Comparison of ENCODE assay signal across 8 cellular contexts in the genomic region with DNA sequence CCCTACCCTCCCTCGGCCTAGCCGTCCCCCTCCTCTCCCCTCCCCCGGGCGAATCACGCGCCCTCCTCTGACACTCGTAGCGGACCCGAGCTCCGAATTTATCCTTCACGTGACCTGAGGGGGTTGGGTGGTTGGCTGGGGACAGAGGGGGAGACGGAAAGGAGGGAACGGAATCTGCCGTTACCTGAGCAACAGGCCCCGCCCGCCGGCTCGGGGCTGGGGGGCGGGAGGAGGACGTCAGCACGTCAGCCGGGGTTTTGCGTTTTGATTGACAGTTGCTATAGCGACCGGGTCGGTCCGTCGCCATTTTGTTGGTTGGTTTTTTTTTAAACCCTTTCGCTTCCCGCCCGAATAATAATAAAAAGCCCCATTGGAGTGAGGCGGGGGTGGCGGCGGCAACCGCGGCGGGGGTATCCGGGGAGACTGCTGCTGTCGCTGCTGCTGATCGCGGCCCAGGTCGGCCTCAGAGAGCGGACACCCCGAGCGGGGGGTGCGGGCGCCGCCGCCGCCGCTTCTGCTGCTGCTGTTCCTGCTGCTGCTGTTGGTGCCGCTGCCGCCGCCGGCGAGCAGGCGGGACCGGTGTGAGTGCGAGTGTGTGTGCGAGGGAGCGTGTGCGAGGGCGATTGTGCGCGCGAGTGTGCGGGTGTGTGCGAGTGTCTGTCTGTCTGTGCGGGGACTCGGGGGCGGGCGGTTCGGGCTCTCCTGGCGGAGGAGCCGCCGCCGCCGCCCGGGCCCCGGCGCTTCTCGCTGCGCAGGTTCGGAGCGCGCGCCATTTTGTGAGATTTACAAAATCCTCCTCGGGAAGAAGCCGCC. TPM values are rescaled to one million over a fixed set of nuclear protein-coding genes. Genes with fewer than 3 reads are reported as not detected.
A peak's percentile ranks its signal among the peaks of the same experiment; 100 is the strongest.
DNase-seq lines count a peak whose midpoint lies in the region; ATAC-seq and TF ChIP-seq lines count a peak whose summit lies in the region.

A gene (plus strand): TSS at position 286 of the 813 bp plus-strand sequence. CDS start 53,602 bp downstream, outside the sequence.

- DNase-seq in NCI-H1930 (lab: John Stamatoyannopoulos, UW) = peak; percentile 98 to 99
- peak; percentile 96 for DNase-seq in T-helper 2 cell treated with Interferon-gamma antibody and Interleukin-4, amounts not matched to agents 5 μg/mL and 100 μg/mL, for 36 hours (ENCODE audit: low spot score)
- DNase-seq in ascending aorta (ENCODE audit: low spot score in 2 of 2) = peak; percentile 97 to 99
- DNase-seq in right cardiac atrium = peak; percentile 99
- peak; percentile 97 for DNase-seq in pulmonary artery endothelial cell (ENCODE audit: low read depth, low spot score)
- peak; percentile 99 for DNase-seq in uterus

- no peaks in the 10 kb centered on the region for H3K9me3 Mint-ChIP-seq in T-helper 2 cell treated with Interferon-gamma antibody and Interleukin-4, amounts not matched to agents 5 μg/mL and 100 μg/mL, for 36 hours

- TF ChIP-seq CTCF in ascending aorta (IDR thresholded peaks at IDR 0.05) (peak in 1 of 3 experiments; percentile 5), uterus (IDR thresholded peaks at IDR 0.05) (peak in 2 of 4 experiments; percentile 11 to 18)

- peak within 1 kb of the TSS; percentile 100 for H3K27ac ChIP-seq in ascending aorta
- peak within 1 kb of the TSS; percentile 99 for H3K27ac ChIP-seq in right cardiac atrium (ENCODE audit: low read length)
- peak within 1 kb of the TSS; percentile 99 to 100 for H3K27ac ChIP-seq in uterus

- H3K4me3 ChIP-seq in ascending aorta (peak within 1 kb of the TSS; percentile 89 to 97), right cardiac atrium (ENCODE audit: low read length) (peak within 1 kb of the TSS; percentile 96), uterus (peak within 1 kb of the TSS; percentile 81 to 96)

- H3K9me3 ChIP-seq in ascending aorta = no peaks in the 10 kb centered on the region
- no peaks in the 10 kb centered on the region for H3K9me3 ChIP-seq in right cardiac atrium (ENCODE audit: control insufficient read depth, low read length)
- H3K9me3 ChIP-seq in uterus = no peaks in the 10 kb centered on the region

- peaks cover 13% of the 10 kb centered on the region for H3K36me3 Mint-ChIP-seq in T-helper 2 cell treated with Interferon-gamma antibody and Interleukin-4, amounts not matched to agents 5 μg/mL and 100 μg/mL, for 36 hours (ENCODE audit: low read depth)

- WGBS in right cardiac atrium = under 1% methylated on average over 89 of the region's 89 CpGs

- intact Hi-C loops in ascending aorta (cut with DNase I) = loop anchor here (1.0 to 5.0 kb wide), 6 partner anchors 27 to 294 kb away; a partner anchor contains a TSS
- intact Hi-C loops in right cardiac atrium (cut with DNase I) = loop anchor here (5.0 to 10.0 kb wide), 5 partner anchors 99 to 198 kb away; a partner anchor contains a TSS
- intact Hi-C loops in uterus (cut with DNase I; ENCODE audit: low total_unique reads) = no loop called here

- H3K4me1 Mint-ChIP-seq in T-helper 2 cell treated with Interferon-gamma antibody and Interleukin-4, amounts not matched to agents 5 μg/mL and 100 μg/mL, for 36 hours (ENCODE audit: low read depth) = peaks cover 37% of the 10 kb centered on the region

- H3K27me3 ChIP-seq in ascending aorta (no peaks in the 10 kb centered on the region), right cardiac atrium (ENCODE audit: control insufficient read depth, insufficient read depth) (no peaks in the 10 kb centered on the region), uterus (no peaks in the 10 kb centered on the region)

- H3K4me1 ChIP-seq in ascending aorta (peaks cover 4 to 19% of the 10 kb centered on the region in 2 donors), right cardiac atrium (ENCODE audit: control insufficient read depth, insufficient read depth, low read length) (no peaks in the 10 kb centered on the region), uterus (peaks cover 0 to 5% of the 10 kb centered on the region in 2 donors)

- peak; percentile 39 to 60 for TF ChIP-seq POLR2A in uterus (IDR thresholded peaks at IDR 0.05)

- H3K27me3 Mint-ChIP-seq in T-helper 2 cell treated with Interferon-gamma antibody and Interleukin-4, amounts not matched to agents 5 μg/mL and 100 μg/mL, for 36 hours (ENCODE audit: low read depth) = no peaks in the 10 kb centered on the region

- ATAC-seq in GM18502 (IDR thresholded peaks at IDR 0.05; ENCODE audit: poor library complexity, unreplicated experiment) (peak; percentile 64), HG02970 (IDR thresholded peaks at IDR 0.05; ENCODE audit: low FRiP score, unreplicated experiment) (peak; percentile 65), right cardiac atrium (peak; percentile 95)

- no peaks in the 10 kb centered on the region for H3K36me3 ChIP-seq in ascending aorta
- H3K36me3 ChIP-seq in uterus = no peaks in the 10 kb centered on the region

- peak within 1 kb of the TSS; percentile 97 for H3K4me3 Mint-ChIP-seq in T-helper 2 cell treated with Interferon-gamma antibody and Interleukin-4, amounts not matched to agents 5 μg/mL and 100 μg/mL, for 36 hours

- peak within 1 kb of the TSS; percentile 100 for H3K27ac Mint-ChIP-seq in T-helper 2 cell treated with Interferon-gamma antibody and Interleukin-4, amounts not matched to agents 5 μg/mL and 100 μg/mL, for 36 hours

RNA-seq across cellular contexts. Expression of the gene that starts here (rescaled TPM):
- total RNA-seq in ascending aorta (34.4 TPM), right cardiac atrium (10 to 100 TPM; 67.6 to 76.9 (median 73.4) TPM), pulmonary artery endothelial cell (51.6 and 67.8 TPM in 2 replicates), uterus (100 to 1,000 TPM in 3 of 4 donors, 10 to 100 TPM in 1; 42.0 to 137 (median 119) TPM)
- polyA plus RNA-seq in right cardiac atrium = 28.4 TPM

Comparison
In these comparisons a context has a peak if more than half of its experiments do, and no peak if none do; other contexts are left out.
1. Peak in every context shown above with its lines: DNase-seq, ATAC-seq, H3K4me3 ChIP-seq and H3K27ac ChIP-seq.